ENCODE assay signal across 10 cellular contexts in genomic region chr12:65603428-65604351, GRCh38.
DNase-seq lines count a peak whose midpoint lies in the region; ATAC-seq, FAIRE-seq and TF ChIP-seq lines count a peak whose summit lies in the region.
"Had no signal": no experiment of that assay in that cellular context is flagged by ENCODE, and none has a peak within 500 bp of the region (broad histone marks: within the 10 kb centered on the region; RNA-seq: fewer than 3 reads in every experiment).

No MANE protein-coding gene starts in this region.

- H3K27me3 ChIP-seq in K562 (ENCODE audit: control insufficient read depth in 2 of 2, insufficient read depth in 2 of 2, low read length in 2 of 2) (no peaks in the 10 kb centered on the region), kidney epithelial cell (ENCODE audit: control insufficient read depth, insufficient read depth, low read length) (no peaks in the 10 kb centered on the region), tibial artery (peaks cover 0 to 2% of the 10 kb centered on the region in 2 donors)
- no peaks in the 10 kb centered on the region for H3K27me3 ChIP-seq in CD8-positive, alpha-beta memory T cell (ENCODE audit: insufficient read depth, low read length, poor library complexity, severe bottlenecking)
- H3K27me3 ChIP-seq: BLaER1 had no signal

- peak overlapping the region; percentile 14 to 50; a peak in 2 of 4 replicates for H3K9ac ChIP-seq in K562 (ENCODE audit: insufficient read depth in 1 of 2, low read depth in 2 of 2, low read length in 2 of 2)
- H3K9ac ChIP-seq: BLaER1 had no signal

- CTCF ChIA-PET in K562 (lab: Yijun Ruan, JAX; ENCODE audit: low intra/inter-chr PET ratio): no interaction called here
- CTCF ChIA-PET in CD8-positive, alpha-beta memory T cell (lab: Charles Lee): no interaction called here

- H3K27me3 Mint-ChIP-seq in CD8-positive, alpha-beta memory T cell: peaks cover 0 to 5% of the 10 kb centered on the region in 2 donors

- H3K27ac ChIP-seq in K562 (ENCODE audit: extremely low read depth, low read depth, low read length): peak overlapping the region; percentile 35
- peak overlapping the region; percentile 17 to 36 for H3K27ac ChIP-seq in tibial artery
- no peak overlapping the region for H3K27ac ChIP-seq in CD8-positive, alpha-beta memory T cell (ENCODE audit: low read depth, low read length)
- H3K27ac ChIP-seq: BLaER1 had no signal

- TF ChIP-seq POLR2A in K562 (conservative IDR thresholded peaks at IDR 0.05): no peak

- ATAC-seq in K562: peak; percentile 62

- H3K4me1 ChIP-seq in K562 (replicated peaks in 1 of 2; ENCODE audit: control insufficient read depth in 2 of 2, insufficient read depth in 2 of 2, low read length in 2 of 2): peaks cover 0 to 9% of the 10 kb centered on the region in 2 experiments; a peak in 2 of 5 replicates
- peaks cover 0 to 14% (median 7%) of the 10 kb centered on the region in 4 donors for H3K4me1 ChIP-seq in tibial artery
- H3K4me1 ChIP-seq in CD8-positive, alpha-beta memory T cell (ENCODE audit: insufficient read depth, low read length): no peaks in the 10 kb centered on the region
- H3K4me1 ChIP-seq: BLaER1 had no signal

- H3K79me2 ChIP-seq in K562 (ENCODE audit: control insufficient read depth, insufficient read depth, low read length): no peaks in the 10 kb centered on the region

- no peak; a peak in 1 of 4 replicates for TF ChIP-seq RAD21 in K562 (CRISPR knock-in tag; conservative IDR thresholded peaks at IDR 0.05 in 1 of 2, IDR thresholded peaks at IDR 0.05 in 1 of 2)

- H3K4me1 Mint-ChIP-seq in CD8-positive, alpha-beta memory T cell: no peaks in the 10 kb centered on the region

- H3K4me3 ChIP-seq in K562 (peak overlapping the region; percentile 30), kidney epithelial cell (ENCODE audit: low read depth, low read length) (peak overlapping the region; percentile 26), tibial artery (peak overlapping the region; percentile 15 to 31)
- no peak overlapping the region for H3K4me3 ChIP-seq in CD8-positive, alpha-beta memory T cell (ENCODE audit: low read length)
- H3K4me3 ChIP-seq: BLaER1 had no signal

- WGBS in K562 (ENCODE audit: insufficient coverage, low coverage, missing lambda C conversion rate): 5% methylated on average over 7 of the region's 8 CpGs

- DNase-seq in NCI-H510A treated with DMSO at 0.1 percent for 48 hours (lab: John Stamatoyannopoulos, UW) (peak; percentile 14), NCI-H510A (lab: John Stamatoyannopoulos, UW) (no peak), K562 (ENCODE audit: extremely low read depth in 1 of 4, low spot score in 3 of 4) (peak in 3 of 4 experiments; percentile 9 to 30 (median 25)), kidney epithelial cell (ENCODE audit: low read depth) (peak; percentile 88), tibial artery (peak; percentile 43 to 64), NCI-H345 treated with DMSO at 0.1 percent for 48 hours (lab: John Stamatoyannopoulos, UW; ENCODE audit: unreplicated experiment) (no peak), SHP77 treated with DMSO at 0.1 percent for 48 hours (lab: John Stamatoyannopoulos, UW) (no peak)
- no peak for DNase-seq in CD8-positive, alpha-beta memory T cell
- DNase-seq: T-helper 9 cell had no signal

- no peak overlapping the region for H3K4me3 Mint-ChIP-seq in CD8-positive, alpha-beta memory T cell

- peak overlapping the region; percentile 83 for H3K4me2 ChIP-seq in K562 (ENCODE audit: insufficient read depth, low read length)
- H3K4me2 ChIP-seq: BLaER1 had no signal

- POLR2A ChIA-PET in K562 (lab: Yijun Ruan, JAX): interaction anchor here (0.5 to 0.9 kb wide), 2 partner anchors 155 to 372 kb away, joined by 3 read pairs; no protein-coding TSS in a partner anchor
- POLR2A ChIA-PET in CD8-positive, alpha-beta memory T cell (lab: Charles Lee): no interaction called here

- peaks cover 0 to 1% (median 0%) of the 10 kb centered on the region in 5 donors for H3K9me3 Mint-ChIP-seq in CD8-positive, alpha-beta memory T cell

- peak overlapping the region; percentile 72 for H2AFZ ChIP-seq in K562 (ENCODE audit: low read depth, low read length)

- no peak for FAIRE-seq in K562 (lab: Jason Lieb, UNC)

- no peaks in the 10 kb centered on the region for H3K9me1 ChIP-seq in K562 (ENCODE audit: control insufficient read depth, insufficient read depth, low read length)

- H4K20me1 ChIP-seq in K562 (replicated peaks; ENCODE audit: control insufficient read depth, insufficient read depth, low read length): no peaks in the 10 kb centered on the region
- H4K20me1 ChIP-seq: BLaER1 had no signal

- no peak for TF ChIP-seq EP300 in K562 (IDR thresholded peaks at IDR 0.05; ENCODE audit: low read length)

- no peaks in the 10 kb centered on the region for H3K36me3 Mint-ChIP-seq in CD8-positive, alpha-beta memory T cell

- BruUV-seq in K562 (replicated peaks; lab: Mats Ljungman, UMichigan): no TSS peak

- no peak for TF ChIP-seq CTCF in K562 (IDR thresholded peaks at IDR 0.05 in 2 of 3, conservative IDR thresholded peaks at IDR 0.05 in 1 of 3; ENCODE audit: insufficient read depth in 2 of 3, low read depth in 1 of 3, low read length in 3 of 3)
- TF ChIP-seq CTCF in kidney epithelial cell (IDR thresholded peaks at IDR 0.05; ENCODE audit: insufficient read depth, low read length, poor library complexity, severe bottlenecking): no peak
- no peak for TF ChIP-seq CTCF in tibial artery (IDR thresholded peaks at IDR 0.05)

- intact Hi-C loops in K562 (cut with micrococcal nuclease) (loop anchor here (1.0 to 5.0 kb wide), 3 partner anchors 46 to 82 kb away; no protein-coding TSS in a partner anchor), tibial artery (cut with DNase I; ENCODE audit: low total_unique reads) (no loop called here)

- H3K36me3 ChIP-seq in K562 (ENCODE audit: control insufficient read depth, insufficient read depth, low read length) (no peaks in the 10 kb centered on the region), kidney epithelial cell (ENCODE audit: control insufficient read depth, insufficient read depth, low read length) (no peaks in the 10 kb centered on the region), tibial artery (no peaks in the 10 kb centered on the region)
- H3K36me3 ChIP-seq in CD8-positive, alpha-beta memory T cell (ENCODE audit: insufficient read depth, low read length): no peaks in the 10 kb centered on the region
- H3K36me3 ChIP-seq: BLaER1 had no signal

- H3K9me3 ChIP-seq in K562 (replicated peaks; ENCODE audit: control insufficient read depth, insufficient read depth, low read depth, low read length): peaks cover 2% of the 10 kb centered on the region; the same call in 1 of the 2 replicates
- H3K9me3 ChIP-seq in tibial artery: no peaks in the 10 kb centered on the region
- no peaks in the 10 kb centered on the region for H3K9me3 ChIP-seq in CD8-positive, alpha-beta memory T cell (ENCODE audit: low read length)

- in situ Hi-C loops in K562 (cut with MboI): no loop called here

- H3K27ac Mint-ChIP-seq in CD8-positive, alpha-beta memory T cell: no peak overlapping the region

TF ChIP-seq in K562, 482 proteins besides CTCF, POLR2A, EP300 and RAD21:
- TF ChIP-seq ZNF311 (CRISPR knock-in tag; IDR thresholded peaks at IDR 0.05): no peak
- TF ChIP-seq ZBTB1 (CRISPR knock-in tag; IDR thresholded peaks at IDR 0.05; ENCODE audit: borderline replicate concordance, low read depth): no peak
- 0 out of 2 replicates have a peak, but pooled peaks have one; percentile 34 for TF ChIP-seq ZNF134 (CRISPR knock-in tag; conservative IDR thresholded peaks at IDR 0.05)
- TF ChIP-seq HMGXB4 (CRISPR knock-in tag; IDR thresholded peaks at IDR 0.05): no peak
- TF ChIP-seq ZNF175 (CRISPR knock-in tag; IDR thresholded peaks at IDR 0.05; ENCODE audit: low read depth): 0 out of 2 replicates have a peak, but pooled peaks have one; percentile 20

Comparison
In these comparisons a context has a peak if more than half of its experiments do, and no peak if none do; other contexts are left out.
1. DNase-seq: peak in NCI-H510A treated with DMSO at 0.1 percent for 48 hours (single experiment), K562 (3 of 4), kidney epithelial cell (single experiment) and tibial artery (2 of 2); none in NCI-H510A (single experiment), NCI-H345 treated with DMSO at 0.1 percent for 48 hours (single experiment), SHP77 treated with DMSO at 0.1 percent for 48 hours (single experiment) and CD8-positive, alpha-beta memory T cell (0 of 5).